ENCODE assay signal across 1 cellular context in the genomic region with DNA sequence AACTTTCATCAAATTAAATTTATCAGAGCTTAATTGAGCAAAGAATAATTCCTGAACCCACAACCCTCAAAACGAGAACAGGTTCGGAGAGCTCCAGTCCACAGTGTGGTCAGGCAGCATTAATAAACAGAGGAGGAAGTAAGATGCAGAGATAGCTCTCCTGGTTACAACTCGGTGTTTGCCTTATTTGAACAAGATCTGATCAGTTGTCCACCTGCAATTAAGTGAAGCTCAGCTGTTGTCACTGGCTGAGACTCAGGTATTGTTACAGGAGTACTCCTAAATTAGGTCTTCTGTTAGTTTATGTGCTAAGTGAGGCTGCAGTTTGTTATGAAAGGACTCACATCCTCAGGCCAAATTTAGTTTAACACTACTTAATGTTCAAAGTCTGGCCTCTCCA.
TF ChIP-seq lines count a peak whose summit lies in the region.

No MANE protein-coding gene starts in this region.

TF ChIP-seq in WTC11, 78 proteins besides CTCF, POLR2A, EP300 and RAD21:
- TF ChIP-seq ZNF416 (CRISPR knock-in tag; IDR thresholded peaks at IDR 0.05) (no peak), MYBL2 (CRISPR knock-in tag; IDR thresholded peaks at IDR 0.05) (no peak), NR2C2 (CRISPR knock-in tag; IDR thresholded peaks at IDR 0.05) (no peak), ZBTB21 (CRISPR knock-in tag; IDR thresholded peaks at IDR 0.05; ENCODE audit: borderline replicate concordance) (no peak), ZNF396 (CRISPR knock-in tag; IDR thresholded peaks at IDR 0.05; ENCODE audit: borderline replicate concordance) (no peak), FOXP1 (CRISPR knock-in tag; IDR thresholded peaks at IDR 0.05; ENCODE audit: borderline replicate concordance) (no peak)
- TF ChIP-seq, protein P1, sequence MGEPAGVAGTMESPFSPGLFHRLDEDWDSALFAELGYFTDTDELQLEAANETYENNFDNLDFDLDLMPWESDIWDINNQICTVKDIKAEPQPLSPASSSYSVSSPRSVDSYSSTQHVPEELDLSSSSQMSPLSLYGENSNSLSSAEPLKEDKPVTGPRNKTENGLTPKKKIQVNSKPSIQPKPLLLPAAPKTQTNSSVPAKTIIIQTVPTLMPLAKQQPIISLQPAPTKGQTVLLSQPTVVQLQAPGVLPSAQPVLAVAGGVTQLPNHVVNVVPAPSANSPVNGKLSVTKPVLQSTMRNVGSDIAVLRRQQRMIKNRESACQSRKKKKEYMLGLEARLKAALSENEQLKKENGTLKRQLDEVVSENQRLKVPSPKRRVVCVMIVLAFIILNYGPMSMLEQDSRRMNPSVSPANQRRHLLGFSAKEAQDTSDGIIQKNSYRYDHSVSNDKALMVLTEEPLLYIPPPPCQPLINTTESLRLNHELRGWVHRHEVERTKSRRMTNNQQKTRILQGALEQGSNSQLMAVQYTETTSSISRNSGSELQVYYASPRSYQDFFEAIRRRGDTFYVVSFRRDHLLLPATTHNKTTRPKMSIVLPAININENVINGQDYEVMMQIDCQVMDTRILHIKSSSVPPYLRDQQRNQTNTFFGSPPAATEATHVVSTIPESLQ (CRISPR knock-in tag; IDR thresholded peaks at IDR 0.05): no peak
- TF ChIP-seq, protein P2, sequence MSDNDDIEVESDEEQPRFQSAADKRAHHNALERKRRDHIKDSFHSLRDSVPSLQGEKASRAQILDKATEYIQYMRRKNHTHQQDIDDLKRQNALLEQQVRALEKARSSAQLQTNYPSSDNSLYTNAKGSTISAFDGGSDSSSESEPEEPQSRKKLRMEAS (CRISPR knock-in tag; IDR thresholded peaks at IDR 0.05): no peak
